In genomic region chr5:96851312-96852062, GRCh38 we compare ENCODE assay signal across 15 cellular contexts. TPM values are rescaled to one million over a fixed set of nuclear protein-coding genes. Genes with fewer than 3 reads are reported as not detected.
DNase-seq lines count a peak whose midpoint lies in the region; ATAC-seq and TF ChIP-seq lines count a peak whose summit lies in the region.
"Had no signal": no experiment of that assay in that cellular context is flagged by ENCODE, and none has a peak within 500 bp of the region (broad histone marks: within the 10 kb centered on the region; RNA-seq: fewer than 3 reads in every experiment).

No MANE protein-coding gene starts in this region.

- peaks cover 3% of the 10 kb centered on the region for H3F3A ChIP-seq in smooth muscle cell (ENCODE audit: low read depth)

- no peak overlapping the region for H3K4me3 ChIP-seq in Panc1 (ENCODE audit: low read depth in 2 of 2, low read length in 2 of 2)
- no peak overlapping the region for H3K4me3 ChIP-seq in smooth muscle cell
- no peak overlapping the region for H3K4me3 ChIP-seq in adrenal gland
- H3K4me3 ChIP-seq: BLaER1 had no signal

- H3K4me3 Mint-ChIP-seq in stimulated activated effector memory CD8-positive, alpha-beta T cell treated with anti-CD3 and anti-CD28 coated beads, Interleukin-12 subunit alpha, Interleukin-12 subunit beta, amount 100 ng/mL, for 72 hours, result no peak overlapping the region
- H3K4me3 Mint-ChIP-seq: CD8-positive, alpha-beta memory T cell had no signal

- in situ Hi-C loops in Panc1 (cut with HindIII; ENCODE audit: low pct_unique_long_range_greater_than_20kb, low sequenced_read_pairs), result no loop called here

- CTCF ChIA-PET in Panc1 (lab: Charles Lee), result no interaction called here

- no peak for TF ChIP-seq CTCF in Panc1 (IDR thresholded peaks at IDR 0.05)
- TF ChIP-seq CTCF in smooth muscle cell (IDR thresholded peaks at IDR 0.05; ENCODE audit: borderline replicate concordance, insufficient read depth, poor library complexity, severe bottlenecking), result no peak
- TF ChIP-seq CTCF in adrenal gland (IDR thresholded peaks at IDR 0.05), result no peak

- no peaks in the 10 kb centered on the region for H4K20me1 ChIP-seq in smooth muscle cell (ENCODE audit: low read depth)
- H4K20me1 ChIP-seq: BLaER1 had no signal

- ATAC-seq in Panc1, result peak; percentile 53; the same call in 1 of the 2 replicates
- ATAC-seq in stimulated activated effector memory CD8-positive, alpha-beta T cell treated with anti-CD3 and anti-CD28 coated beads, Interleukin-12 subunit alpha, Interleukin-12 subunit beta, amount 100 ng/mL, for 72 hours, result no peak

- H3K79me2 ChIP-seq in smooth muscle cell (ENCODE audit: low read depth), result no peaks in the 10 kb centered on the region

- H2AFZ ChIP-seq in smooth muscle cell (ENCODE audit: low read depth), result peak overlapping the region; percentile 7

- no peaks in the 10 kb centered on the region for H3K36me3 Mint-ChIP-seq in stimulated activated effector memory CD8-positive, alpha-beta T cell treated with anti-CD3 and anti-CD28 coated beads, Interleukin-12 subunit alpha, Interleukin-12 subunit beta, amount 100 ng/mL, for 72 hours

- H3K9me3 ChIP-seq in Panc1 (ENCODE audit: control insufficient read depth, insufficient read depth, low read depth, low read length) (no peaks in the 10 kb centered on the region), smooth muscle cell (replicated peaks; ENCODE audit: low read depth) (no peaks in the 10 kb centered on the region), adrenal gland (replicated peaks in 1 of 3) (no peaks in the 10 kb centered on the region)

- POLR2A ChIA-PET in Panc1 (lab: Charles Lee), result no interaction called here

- H3K4me1 Mint-ChIP-seq in stimulated activated effector memory CD8-positive, alpha-beta T cell treated with anti-CD3 and anti-CD28 coated beads, Interleukin-12 subunit alpha, Interleukin-12 subunit beta, amount 100 ng/mL, for 72 hours, result no peaks in the 10 kb centered on the region
- H3K4me1 Mint-ChIP-seq: CD8-positive, alpha-beta memory T cell had no signal

- no peaks in the 10 kb centered on the region for H3K4me1 ChIP-seq in Panc1 (ENCODE audit: control insufficient read depth, insufficient read depth, low read length)
- H3K4me1 ChIP-seq in smooth muscle cell (ENCODE audit: low read depth), result peaks cover 17% of the 10 kb centered on the region
- no peaks in the 10 kb centered on the region for H3K4me1 ChIP-seq in adrenal gland (replicated peaks in 1 of 2)
- H3K4me1 ChIP-seq: BLaER1 had no signal

- H3K9me3 Mint-ChIP-seq in stimulated activated effector memory CD8-positive, alpha-beta T cell treated with anti-CD3 and anti-CD28 coated beads, Interleukin-12 subunit alpha, Interleukin-12 subunit beta, amount 100 ng/mL, for 72 hours, result peaks cover 4% of the 10 kb centered on the region

- peak; percentile 21 for DNase-seq in LHCN-M2 (ENCODE audit: low read depth)
- no peak for DNase-seq in Panc1 (ENCODE audit: low read depth, low spot score)
- peak; percentile 38 for DNase-seq in myocyte (ENCODE audit: low read depth)
- no peak for DNase-seq in smooth muscle cell (lab: John Stamatoyannopoulos, UW; ENCODE audit: unreplicated experiment)
- no peak for DNase-seq in adrenal gland
- no peak for DNase-seq in A172 (ENCODE audit: low spot score)
- no peak for DNase-seq in stimulated activated effector memory CD8-positive, alpha-beta T cell treated with anti-CD3 and anti-CD28 coated beads, Interleukin-12 subunit alpha, Interleukin-12 subunit beta, amount 100 ng/mL, for 72 hours (ENCODE audit: low spot score in 2 of 2)
- DNase-seq: CD8-positive, alpha-beta memory T cell; EL; KBM-7; NCI-H1092 treated with DMSO at 0.1 percent for 48 hours; NCI-H187; NCI-H524 treated with DMSO at 0.1 percent for 48 hours had no signal

- 84% methylated on average over 7 of the region's 7 CpGs for WGBS in smooth muscle cell (ENCODE audit: low lambda C conversion rate)
- WGBS in adrenal gland, 4 donors, result 67 to 74% (median 73%) methylated on average over 7 of the region's 7 CpGs

- H3K27me3 ChIP-seq in Panc1 (ENCODE audit: control insufficient read depth, insufficient read depth, low read length), result no peaks in the 10 kb centered on the region; the same call in 1 of the 2 replicates
- no peaks in the 10 kb centered on the region for H3K27me3 ChIP-seq in smooth muscle cell (ENCODE audit: low read depth)
- H3K27me3 ChIP-seq in adrenal gland, result no peaks in the 10 kb centered on the region
- H3K27me3 ChIP-seq: BLaER1 had no signal

- no peak for TF ChIP-seq POLR2A in adrenal gland (IDR thresholded peaks at IDR 0.05)

- no peaks in the 10 kb centered on the region for H3K36me3 ChIP-seq in Panc1 (ENCODE audit: control insufficient read depth, insufficient read depth, low read length)
- H3K36me3 ChIP-seq in smooth muscle cell (ENCODE audit: low read depth), result no peaks in the 10 kb centered on the region
- no peaks in the 10 kb centered on the region for H3K36me3 ChIP-seq in adrenal gland (replicated peaks in 1 of 2)
- H3K36me3 ChIP-seq: BLaER1 had no signal

- no peak overlapping the region for H3K9ac ChIP-seq in smooth muscle cell (ENCODE audit: low read depth)
- H3K9ac ChIP-seq: BLaER1 had no signal

- H3K27ac Mint-ChIP-seq in stimulated activated effector memory CD8-positive, alpha-beta T cell treated with anti-CD3 and anti-CD28 coated beads, Interleukin-12 subunit alpha, Interleukin-12 subunit beta, amount 100 ng/mL, for 72 hours, result no peak overlapping the region

- intact Hi-C loops in Panc1 (cut with micrococcal nuclease; ENCODE audit: unreplicated experiment) (no loop called here), adrenal gland (cut with DNase I) (no loop called here)

- no TSS peak for BruUV-seq in Panc1 (replicated peaks; lab: Mats Ljungman, UMichigan)

- no peak overlapping the region for H3K4me2 ChIP-seq in smooth muscle cell
- H3K4me2 ChIP-seq: BLaER1 had no signal

- H3K27ac ChIP-seq in Panc1 (ENCODE audit: low read length) (no peak overlapping the region), smooth muscle cell (ENCODE audit: low read depth) (no peak overlapping the region), adrenal gland (no peak overlapping the region)
- H3K27ac ChIP-seq: BLaER1, HL-60 had no signal

RNA-seq across cellular contexts. Expression of gene ERAP2, which starts 24.8 kb away (rescaled TPM):
- total RNA-seq in LHCN-M2 (2014; rRNA removed), result 19.3 and 26.9 TPM in 2 replicates
- polyA plus RNA-seq in LHCN-M2 (2012), result 7.4 TPM
- total RNA-seq in Panc1 (2021; ENCODE audit: unreplicated experiment), result 15.5 TPM
- 7.6 TPM for polyA plus RNA-seq in Panc1 (2012; ENCODE audit: insufficient read length)
- 12.9 and 16.8 TPM in 2 replicates for total RNA-seq in myocyte
- polyA plus RNA-seq in myocyte (2012), result 7.2 TPM
- 0.72 and 2.2 TPM in 2 replicates for total RNA-seq in smooth muscle cell
- 0.82 TPM in 1 of 2 replicates, not detected in the other for polyA plus RNA-seq in smooth muscle cell
- 10 to 100 TPM in 5 of 8 donors, 1 to 10 TPM in 3; 2.6 to 32.1 (median 12.6) TPM for total RNA-seq in adrenal gland
- 1 to 10 TPM in 2 of 3 donors, under 1 TPM in 1; 0.94 to 3.3 (median 1.7) TPM for polyA plus RNA-seq in adrenal gland
- total RNA-seq in A172 (2014; rRNA removed; shearing (Covaris generic)), result 91.9 and 97.0 TPM in 2 replicates

RNA-seq across cellular contexts. Expression of gene ERAP1, which starts 43.7 kb away (rescaled TPM):
- total RNA-seq in LHCN-M2 (2014; rRNA removed), result 17.5 and 27.6 TPM in 2 replicates
- polyA plus RNA-seq in LHCN-M2 (2012), result 14.6 TPM
- total RNA-seq in Panc1 (2021; ENCODE audit: unreplicated experiment), result 54.6 TPM
- 28.4 TPM for polyA plus RNA-seq in Panc1 (2012; ENCODE audit: insufficient read length)
- 35.6 and 40.4 TPM in 2 replicates for total RNA-seq in myocyte
- polyA plus RNA-seq in myocyte (2012), result 21.0 TPM
- total RNA-seq in smooth muscle cell, result 24.2 and 26.1 TPM in 2 replicates
- polyA plus RNA-seq in smooth muscle cell, result 9.4 and 10.6 TPM in 2 replicates
- total RNA-seq in adrenal gland, result 10 to 100 TPM; 29.7 to 71.4 (median 46.0) TPM
- 10 to 100 TPM in 1 of 3 donors, 1 to 10 TPM in 2; 5.5 to 50.5 (median 6.1) TPM for polyA plus RNA-seq in adrenal gland
- total RNA-seq in A172 (2014; rRNA removed; shearing (Covaris generic)), result 22.0 and 24.1 TPM in 2 replicates

Comparison
In these comparisons a context has a peak if more than half of its experiments do, and no peak if none do; other contexts are left out.
1. DNase-seq: peak in LHCN-M2 (single experiment) and myocyte (single experiment); none in Panc1 (single experiment), smooth muscle cell (single experiment), adrenal gland (0 of 7), A172 (single experiment) and stimulated activated effector memory CD8-positive, alpha-beta T cell treated with anti-CD3 and anti-CD28 coated beads, Interleukin-12 subunit alpha, Interleukin-12 subunit beta, amount 100 ng/mL, for 72 hours (0 of 2).